9 cellular contexts compared by ENCODE assay signal in genomic region chr17:48483471-48484131, GRCh38. TPM values are rescaled to one million over a fixed set of nuclear protein-coding genes. Genes with fewer than 3 reads are reported as not detected.
DNase-seq lines count a peak whose midpoint lies in the region; ATAC-seq lines count a peak whose summit lies in the region.
"Had no signal": no experiment of that assay in that cellular context is flagged by ENCODE, and none has a peak within 500 bp of the region (broad histone marks: within the 10 kb centered on the region; RNA-seq: fewer than 3 reads in every experiment).

No MANE protein-coding gene starts in this region.

- peaks cover 5 to 47% (median 8%) of the 10 kb centered on the region in 7 donors for H3K4me1 Mint-ChIP-seq in naive thymus-derived CD4-positive, alpha-beta T cell

- no peaks in the 10 kb centered on the region for H3K9me3 ChIP-seq in naive thymus-derived CD4-positive, alpha-beta T cell (ENCODE audit: control insufficient read depth in 2 of 3, low read length in 3 of 3)

- peak; percentile 32 for ATAC-seq in naive thymus-derived CD4-positive, alpha-beta T cell
- ATAC-seq in HG03521 (IDR thresholded peaks at IDR 0.05; ENCODE audit: unreplicated experiment) (no peak), HG03045 (IDR thresholded peaks at IDR 0.05; ENCODE audit: unreplicated experiment) (no peak)

- CTCF ChIA-PET in naive thymus-derived CD4-positive, alpha-beta T cell (lab: Charles Lee), result interaction anchor here (0.6 kb wide), 1 partner anchor 810 kb away, joined by 4 read pairs; no protein-coding TSS in a partner anchor

- intact Hi-C loops in naive thymus-derived CD4-positive, alpha-beta T cell (cut with micrococcal nuclease), result no loop called here

- H3K27ac Mint-ChIP-seq in naive thymus-derived CD4-positive, alpha-beta T cell, result peak overlapping the region in 1 of 9 donors; percentile 51

- H3K36me3 ChIP-seq in naive thymus-derived CD4-positive, alpha-beta T cell (ENCODE audit: control insufficient read depth in 2 of 3, insufficient read depth in 3 of 3, low read length in 3 of 3), result no peaks in the 10 kb centered on the region

- H3K4me3 Mint-ChIP-seq in naive thymus-derived CD4-positive, alpha-beta T cell, result peak overlapping the region in 1 of 10 donors; percentile 51

- H3K4me3 ChIP-seq in naive thymus-derived CD4-positive, alpha-beta T cell (ENCODE audit: low read length), result no peak overlapping the region

- no peaks in the 10 kb centered on the region for H3K9me3 Mint-ChIP-seq in naive thymus-derived CD4-positive, alpha-beta T cell

- DNase-seq in NCI-H187 treated with DMSO at 0.1 percent for 48 hours (lab: John Stamatoyannopoulos, UW), result peak; percentile 72
- no peak for DNase-seq in NCI-H187 (lab: John Stamatoyannopoulos, UW)
- peak; percentile 100 for DNase-seq in NCI-H226
- peak; percentile 99 for DNase-seq in amniotic epithelial cell (ENCODE audit: low read depth)
- peak in 2 of 9 donors; percentile 6 to 53 for DNase-seq in naive thymus-derived CD4-positive, alpha-beta T cell
- DNase-seq in NCI-H1930 (lab: John Stamatoyannopoulos, UW), result no peak
- DNase-seq: CD4-positive, CD25-positive, alpha-beta regulatory T cell had no signal

- peaks cover 0 to 5% (median 0%) of the 10 kb centered on the region in 5 donors for H3K36me3 Mint-ChIP-seq in naive thymus-derived CD4-positive, alpha-beta T cell

- H3K27me3 Mint-ChIP-seq in naive thymus-derived CD4-positive, alpha-beta T cell, result peaks cover 0 to 9% (median 2%) of the 10 kb centered on the region in 5 donors

- no peaks in the 10 kb centered on the region for H3K4me1 ChIP-seq in naive thymus-derived CD4-positive, alpha-beta T cell (ENCODE audit: control insufficient read depth in 2 of 2, insufficient read depth in 2 of 2, low read length in 2 of 2)

- H3K27ac ChIP-seq in naive thymus-derived CD4-positive, alpha-beta T cell (ENCODE audit: low read depth, low read length), result no peak overlapping the region

- no peaks in the 10 kb centered on the region for H3K27me3 ChIP-seq in naive thymus-derived CD4-positive, alpha-beta T cell (ENCODE audit: control insufficient read depth in 2 of 2, insufficient read depth in 2 of 2, low read length in 2 of 2)

- POLR2A ChIA-PET in naive thymus-derived CD4-positive, alpha-beta T cell (lab: Charles Lee), result interaction anchor here (1.0 kb wide), 1 partner anchor 15 kb away, joined by 3 read pairs; no protein-coding TSS in a partner anchor

RNA-seq across cellular contexts. Expression of gene HOXB1, which starts 47.2 kb away (rescaled TPM):
- not detected for total RNA-seq in naive thymus-derived CD4-positive, alpha-beta T cell
- polyA plus RNA-seq in naive thymus-derived CD4-positive, alpha-beta T cell, result not detected
- total RNA-seq: CD4-positive, CD25-positive, alpha-beta regulatory T cell had no signal
- polyA plus RNA-seq: CD4-positive, CD25-positive, alpha-beta regulatory T cell had no signal

RNA-seq across cellular contexts. Expression of gene SKAP1, which starts 53.6 kb away (rescaled TPM):
- 100 to 1,000 TPM in 4 of 5 experiments, 10 to 100 TPM in 1; 99.3 to 117 (median 109) TPM for total RNA-seq in naive thymus-derived CD4-positive, alpha-beta T cell
- polyA plus RNA-seq in naive thymus-derived CD4-positive, alpha-beta T cell, result 100 to 1,000 TPM; 254 to 289 TPM

Comparison
In these comparisons a context has a peak if more than half of its experiments do, and no peak if none do; other contexts are left out.
1. DNase-seq: peak in NCI-H187 treated with DMSO at 0.1 percent for 48 hours (single experiment), NCI-H226 (single experiment) and amniotic epithelial cell (single experiment); none in NCI-H187 (0 of 2) and NCI-H1930 (0 of 2).